In the genomic region with DNA sequence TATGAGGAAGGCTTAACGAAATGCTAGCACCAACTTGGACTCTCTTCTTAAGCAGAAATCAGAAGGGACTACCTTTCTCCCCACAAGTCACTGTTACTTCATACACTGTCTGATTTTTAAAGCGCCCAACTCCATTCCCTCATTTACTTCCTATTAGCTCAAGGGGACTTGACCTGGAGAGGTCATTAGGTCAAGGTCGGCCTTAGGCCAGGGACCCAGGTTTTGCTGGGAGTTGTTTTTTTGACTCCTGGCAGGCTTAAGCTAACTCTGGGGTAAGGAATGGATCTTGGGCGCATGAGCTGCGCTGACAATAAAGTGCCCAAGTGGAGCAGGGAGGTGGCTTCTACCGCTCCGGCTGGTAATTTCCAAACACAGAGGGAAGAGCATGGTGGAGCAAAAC, we compare ENCODE assay signal across 2 cellular contexts.
TF ChIP-seq lines count a peak whose summit lies in the region.

No MANE protein-coding gene starts in this region.

TF ChIP-seq in IMR-90, 13 proteins besides CTCF, POLR2A, EP300 and RAD21:
- TF ChIP-seq NFE2L2 (IDR thresholded peaks at IDR 0.05; ENCODE audit: low read depth, low read length) = no peak
- TF ChIP-seq MXI1 (IDR thresholded peaks at IDR 0.05; ENCODE audit: borderline replicate concordance, low read depth, low read length) = no peak
- TF ChIP-seq MAZ (IDR thresholded peaks at IDR 0.05; ENCODE audit: borderline replicate concordance, low read depth, low read length) = no peak
- TF ChIP-seq BHLHE40 (IDR thresholded peaks at IDR 0.05; ENCODE audit: low read depth, low read length) = no peak
- TF ChIP-seq, protein P1, sequence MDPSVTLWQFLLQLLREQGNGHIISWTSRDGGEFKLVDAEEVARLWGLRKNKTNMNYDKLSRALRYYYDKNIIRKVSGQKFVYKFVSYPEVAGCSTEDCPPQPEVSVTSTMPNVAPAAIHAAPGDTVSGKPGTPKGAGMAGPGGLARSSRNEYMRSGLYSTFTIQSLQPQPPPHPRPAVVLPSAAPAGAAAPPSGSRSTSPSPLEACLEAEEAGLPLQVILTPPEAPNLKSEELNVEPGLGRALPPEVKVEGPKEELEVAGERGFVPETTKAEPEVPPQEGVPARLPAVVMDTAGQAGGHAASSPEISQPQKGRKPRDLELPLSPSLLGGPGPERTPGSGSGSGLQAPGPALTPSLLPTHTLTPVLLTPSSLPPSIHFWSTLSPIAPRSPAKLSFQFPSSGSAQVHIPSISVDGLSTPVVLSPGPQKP (IDR thresholded peaks at IDR 0.05; ENCODE audit: borderline replicate concordance, low read depth, low read length) = no peak
TF ChIP-seq in IMR-90: peak in this region for 0.

TF ChIP-seq in K562, 482 proteins besides CTCF, POLR2A, EP300 and RAD21:
- TF ChIP-seq SRSF3 (IDR thresholded peaks at IDR 0.05; ENCODE audit: insufficient read depth, low read length) (no peak), ZNF324 (CRISPR knock-in tag; IDR thresholded peaks at IDR 0.05) (no peak), RUNX1 (IDR thresholded peaks at IDR 0.05; ENCODE audit: low read depth) (no peak), ZNF217 (CRISPR knock-in tag; IDR thresholded peaks at IDR 0.05) (no peak), ETV5 (CRISPR knock-in tag; IDR thresholded peaks at IDR 0.05; ENCODE audit: low read depth) (no peak), NR2C1 (IDR thresholded peaks at IDR 0.05) (no peak), NR2C1 (tag; IDR thresholded peaks at IDR 0.05) (peak; percentile 42; the same call in 1 of the 2 replicates), RCOR1 (IDR thresholded peaks at IDR 0.05; ENCODE audit: borderline replicate concordance in 1 of 2, low read depth in 2 of 2, low read length in 2 of 2) (no peak), ARNT (IDR thresholded peaks at IDR 0.05) (no peak), ZNF561 (CRISPR knock-in tag; conservative IDR thresholded peaks at IDR 0.05) (no peak), TBL1XR1 (IDR thresholded peaks at IDR 0.05; ENCODE audit: low read length in 2 of 2) (no peak), ESRRA (IDR thresholded peaks at IDR 0.05; ENCODE audit: borderline replicate concordance, low read depth) (peak; percentile 96), CBX3 (IDR thresholded peaks at IDR 0.05; ENCODE audit: borderline replicate concordance in 1 of 2, low read length in 2 of 2) (no peak), SOX6 (IDR thresholded peaks at IDR 0.05) (0 out of 2 replicates have a peak, but pooled peaks have one; percentile 1), CBX8 (IDR thresholded peaks at IDR 0.05; ENCODE audit: borderline replicate concordance, extremely low read depth, low read depth, low read length, poor library complexity, severe bottlenecking) (no peak)
- TF ChIP-seq, protein P2, sequence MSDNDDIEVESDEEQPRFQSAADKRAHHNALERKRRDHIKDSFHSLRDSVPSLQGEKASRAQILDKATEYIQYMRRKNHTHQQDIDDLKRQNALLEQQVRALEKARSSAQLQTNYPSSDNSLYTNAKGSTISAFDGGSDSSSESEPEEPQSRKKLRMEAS (CRISPR knock-in tag; IDR thresholded peaks at IDR 0.05) = no peak
- TF ChIP-seq, protein P3, sequence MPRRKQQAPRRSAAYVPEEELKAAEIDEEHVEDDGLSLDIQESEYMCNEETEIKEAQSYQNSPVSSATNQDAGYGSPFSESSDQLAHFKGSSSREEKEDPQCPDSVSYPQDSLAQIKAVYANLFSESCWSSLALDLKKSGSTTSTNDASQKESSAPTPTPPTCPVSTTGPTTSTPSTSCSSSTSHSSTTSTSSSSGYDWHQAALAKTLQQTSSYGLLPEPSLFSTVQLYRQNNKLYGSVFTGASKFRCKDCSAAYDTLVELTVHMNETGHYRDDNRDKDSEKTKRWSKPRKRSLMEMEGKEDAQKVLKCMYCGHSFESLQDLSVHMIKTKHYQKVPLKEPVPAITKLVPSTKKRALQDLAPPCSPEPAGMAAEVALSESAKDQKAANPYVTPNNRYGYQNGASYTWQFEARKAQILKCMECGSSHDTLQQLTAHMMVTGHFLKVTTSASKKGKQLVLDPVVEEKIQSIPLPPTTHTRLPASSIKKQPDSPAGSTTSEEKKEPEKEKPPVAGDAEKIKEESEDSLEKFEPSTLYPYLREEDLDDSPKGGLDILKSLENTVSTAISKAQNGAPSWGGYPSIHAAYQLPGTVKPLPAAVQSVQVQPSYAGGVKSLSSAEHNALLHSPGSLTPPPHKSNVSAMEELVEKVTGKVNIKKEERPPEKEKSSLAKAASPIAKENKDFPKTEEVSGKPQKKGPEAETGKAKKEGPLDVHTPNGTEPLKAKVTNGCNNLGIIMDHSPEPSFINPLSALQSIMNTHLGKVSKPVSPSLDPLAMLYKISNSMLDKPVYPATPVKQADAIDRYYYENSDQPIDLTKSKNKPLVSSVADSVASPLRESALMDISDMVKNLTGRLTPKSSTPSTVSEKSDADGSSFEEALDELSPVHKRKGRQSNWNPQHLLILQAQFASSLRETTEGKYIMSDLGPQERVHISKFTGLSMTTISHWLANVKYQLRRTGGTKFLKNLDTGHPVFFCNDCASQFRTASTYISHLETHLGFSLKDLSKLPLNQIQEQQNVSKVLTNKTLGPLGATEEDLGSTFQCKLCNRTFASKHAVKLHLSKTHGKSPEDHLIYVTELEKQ (CRISPR knock-in tag; IDR thresholded peaks at IDR 0.05) = no peak
